1 cellular context compared by ENCODE assay signal in the genomic region with DNA sequence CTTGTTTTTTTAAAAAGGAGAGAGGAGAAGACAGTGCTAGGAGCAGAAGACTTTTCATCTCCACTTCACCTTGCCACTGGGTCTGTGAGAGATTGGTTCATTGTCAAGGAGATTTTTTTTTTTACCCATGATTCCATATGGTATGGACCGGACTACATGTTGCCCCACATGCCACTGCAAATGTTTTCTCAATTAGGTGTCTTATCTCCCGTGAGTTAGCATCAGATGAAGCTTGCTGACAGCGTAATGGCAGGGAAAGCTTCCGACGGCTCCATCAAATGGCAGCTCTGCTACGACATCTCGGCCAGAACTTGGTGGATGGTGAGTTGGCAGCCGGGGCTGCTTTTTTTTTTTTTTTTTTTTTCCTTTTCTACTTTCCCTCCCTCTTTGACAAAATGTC.
A peak's percentile ranks its signal among the peaks of the same experiment; 100 is the strongest.
TF ChIP-seq lines count a peak whose summit lies in the region.

No MANE protein-coding gene starts in this region.

TF ChIP-seq in K562, 482 proteins besides CTCF, POLR2A, EP300 and RAD21:
- no peak for TF ChIP-seq ZNF436 (CRISPR knock-in tag; IDR thresholded peaks at IDR 0.05)
- TF ChIP-seq, protein P1, sequence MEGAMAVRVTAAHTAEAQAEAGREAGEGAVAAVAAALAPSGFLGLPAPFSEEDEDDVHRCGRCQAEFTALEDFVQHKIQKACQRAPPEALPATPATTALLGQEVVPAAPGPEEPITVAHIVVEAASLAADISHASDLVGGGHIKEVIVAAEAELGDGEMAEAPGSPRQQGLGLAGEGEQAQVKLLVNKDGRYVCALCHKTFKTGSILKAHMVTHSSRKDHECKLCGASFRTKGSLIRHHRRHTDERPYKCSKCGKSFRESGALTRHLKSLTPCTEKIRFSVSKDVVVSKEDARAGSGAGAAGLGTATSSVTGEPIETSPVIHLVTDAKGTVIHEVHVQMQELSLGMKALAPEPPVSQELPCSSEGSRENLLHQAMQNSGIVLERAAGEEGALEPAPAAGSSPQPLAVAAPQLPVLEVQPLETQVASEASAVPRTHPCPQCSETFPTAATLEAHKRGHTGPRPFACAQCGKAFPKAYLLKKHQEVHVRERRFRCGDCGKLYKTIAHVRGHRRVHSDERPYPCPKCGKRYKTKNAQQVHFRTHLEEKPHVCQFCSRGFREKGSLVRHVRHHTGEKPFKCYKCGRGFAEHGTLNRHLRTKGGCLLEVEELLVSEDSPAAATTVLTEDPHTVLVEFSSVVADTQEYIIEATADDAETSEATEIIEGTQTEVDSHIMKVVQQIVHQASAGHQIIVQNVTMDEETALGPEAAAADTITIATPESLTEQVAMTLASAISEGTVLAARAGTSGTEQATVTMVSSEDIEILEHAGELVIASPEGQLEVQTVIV (CRISPR knock-in tag; IDR thresholded peaks at IDR 0.05; ENCODE audit: borderline replicate concordance): no peak
- TF ChIP-seq, protein P2, sequence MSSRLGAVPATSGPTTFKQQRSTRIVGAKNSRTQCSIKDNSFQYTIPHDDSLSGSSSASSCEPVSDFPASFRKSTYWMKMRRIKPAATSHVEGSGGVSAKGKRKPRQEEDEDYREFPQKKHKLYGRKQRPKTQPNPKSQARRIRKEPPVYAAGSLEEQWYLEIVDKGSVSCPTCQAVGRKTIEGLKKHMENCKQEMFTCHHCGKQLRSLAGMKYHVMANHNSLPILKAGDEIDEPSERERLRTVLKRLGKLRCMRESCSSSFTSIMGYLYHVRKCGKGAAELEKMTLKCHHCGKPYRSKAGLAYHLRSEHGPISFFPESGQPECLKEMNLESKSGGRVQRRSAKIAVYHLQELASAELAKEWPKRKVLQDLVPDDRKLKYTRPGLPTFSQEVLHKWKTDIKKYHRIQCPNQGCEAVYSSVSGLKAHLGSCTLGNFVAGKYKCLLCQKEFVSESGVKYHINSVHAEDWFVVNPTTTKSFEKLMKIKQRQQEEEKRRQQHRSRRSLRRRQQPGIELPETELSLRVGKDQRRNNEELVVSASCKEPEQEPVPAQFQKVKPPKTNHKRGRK (tag; IDR thresholded peaks at IDR 0.05): 0 out of 2 replicates have a peak, but pooled peaks have one; percentile 17
- TF ChIP-seq, protein P3, sequence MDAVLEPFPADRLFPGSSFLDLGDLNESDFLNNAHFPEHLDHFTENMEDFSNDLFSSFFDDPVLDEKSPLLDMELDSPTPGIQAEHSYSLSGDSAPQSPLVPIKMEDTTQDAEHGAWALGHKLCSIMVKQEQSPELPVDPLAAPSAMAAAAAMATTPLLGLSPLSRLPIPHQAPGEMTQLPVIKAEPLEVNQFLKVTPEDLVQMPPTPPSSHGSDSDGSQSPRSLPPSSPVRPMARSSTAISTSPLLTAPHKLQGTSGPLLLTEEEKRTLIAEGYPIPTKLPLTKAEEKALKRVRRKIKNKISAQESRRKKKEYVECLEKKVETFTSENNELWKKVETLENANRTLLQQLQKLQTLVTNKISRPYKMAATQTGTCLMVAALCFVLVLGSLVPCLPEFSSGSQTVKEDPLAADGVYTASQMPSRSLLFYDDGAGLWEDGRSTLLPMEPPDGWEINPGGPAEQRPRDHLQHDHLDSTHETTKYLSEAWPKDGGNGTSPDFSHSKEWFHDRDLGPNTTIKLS (IDR thresholded peaks at IDR 0.05; ENCODE audit: borderline replicate concordance, low read depth): no peak
